In genomic region chr14:96803958-96804357, GRCh38 we compare ENCODE assay signal across 22 cellular contexts. TPM values are rescaled to one million over a fixed set of nuclear protein-coding genes. Genes with fewer than 3 reads are reported as not detected.
DNase-seq lines count a peak whose midpoint lies in the region; ATAC-seq and TF ChIP-seq lines count a peak whose summit lies in the region.
"Had no signal": no experiment of that assay in that cellular context is flagged by ENCODE, and none has a peak within 500 bp of the region (broad histone marks: within the 10 kb centered on the region; RNA-seq: fewer than 3 reads in every experiment).

No MANE protein-coding gene starts in this region.

- no peaks in the 10 kb centered on the region for H3K9me3 ChIP-seq in Karpas-422 (ENCODE audit: low read length)
- H3K9me3 ChIP-seq in mammary epithelial cell (replicated peaks; ENCODE audit: insufficient read depth, low read length) = no peaks in the 10 kb centered on the region
- H3K9me3 ChIP-seq: A549, body of pancreas, MG63, prostate gland had no signal

- H3K4me3 ChIP-seq in Karpas-422 (ENCODE audit: low read length) (no peak overlapping the region), mammary epithelial cell (replicated peaks in 1 of 3; ENCODE audit: insufficient read depth in 1 of 3, low read depth in 2 of 3, low read length in 3 of 3) (no peak overlapping the region)
- H3K4me3 ChIP-seq: A549, body of pancreas, MG63, prostate gland, skin epidermis had no signal

- H4K20me1 ChIP-seq in Karpas-422 (ENCODE audit: insufficient read depth, low read depth, low read length) (no peaks in the 10 kb centered on the region; the same call in 1 of the 2 replicates), mammary epithelial cell (ENCODE audit: insufficient read depth, low read length) (no peaks in the 10 kb centered on the region)

- H3K27ac ChIP-seq in Karpas-422 (ENCODE audit: low read length) = peak overlapping the region; percentile 4
- H3K27ac ChIP-seq in mammary epithelial cell (ENCODE audit: insufficient read depth, low read depth, low read length) = no peak overlapping the region
- H3K27ac ChIP-seq: A549, body of pancreas, C4-2B, prostate gland, skin epidermis had no signal

- dilution Hi-C loops in mammary epithelial cell (cut with HindIII; ENCODE audit: low sequenced_read_pairs) = no loop called here

- no peak for ATAC-seq in left cardiac atrium
- no peak for ATAC-seq in stimulated activated naive CD8-positive, alpha-beta T cell treated with anti-CD3 and anti-CD28 coated beads, Interleukin-15, amount 100 ng/mL, for 72 hours
- ATAC-seq: A549; body of pancreas; naive thymus-derived CD4-positive, alpha-beta T cell had no signal

- peaks cover 51% of the 10 kb centered on the region for H3K4me1 Mint-ChIP-seq in activated CD4-positive, alpha-beta memory T cell treated with anti-CD3 and anti-CD28 coated beads, Interleukin-2, amount 10 ng/mL, durations not matched to agents 7 days and 5 days
- H3K4me1 Mint-ChIP-seq in activated CD4-positive, alpha-beta memory T cell treated with anti-CD3 and anti-CD28 coated beads for 36 hours (ENCODE audit: low read depth) = peaks cover 46% of the 10 kb centered on the region
- H3K4me1 Mint-ChIP-seq in osteocyte (ENCODE audit: unreplicated experiment) = peaks cover 10% of the 10 kb centered on the region
- H3K4me1 Mint-ChIP-seq in stimulated activated naive CD8-positive, alpha-beta T cell treated with anti-CD3 and anti-CD28 coated beads, Interleukin-15, amount 100 ng/mL, for 72 hours = peaks cover 71% of the 10 kb centered on the region

- WGBS in mammary epithelial cell (ENCODE audit: low coverage, missing lambda C conversion rate) = 95% methylated on average over 2 of the region's 2 CpGs

- H3K27ac Mint-ChIP-seq in activated CD4-positive, alpha-beta memory T cell treated with anti-CD3 and anti-CD28 coated beads, Interleukin-2, amount 10 ng/mL, durations not matched to agents 7 days and 5 days = peak overlapping the region; percentile 33
- H3K27ac Mint-ChIP-seq in activated CD4-positive, alpha-beta memory T cell treated with anti-CD3 and anti-CD28 coated beads for 36 hours = no peak overlapping the region
- H3K27ac Mint-ChIP-seq in osteocyte (ENCODE audit: unreplicated experiment) = peak overlapping the region; percentile 12
- H3K27ac Mint-ChIP-seq in stimulated activated naive CD8-positive, alpha-beta T cell treated with anti-CD3 and anti-CD28 coated beads, Interleukin-15, amount 100 ng/mL, for 72 hours = no peak overlapping the region
- H3K27ac Mint-ChIP-seq: activated naive CD8-positive, alpha-beta T cell had no signal

- peaks cover 63% of the 10 kb centered on the region for H3K4me1 ChIP-seq in Karpas-422 (ENCODE audit: low read length)
- peaks cover 12% of the 10 kb centered on the region for H3K4me1 ChIP-seq in mammary epithelial cell (ENCODE audit: insufficient read depth, low read length)
- H3K4me1 ChIP-seq: body of pancreas, prostate gland had no signal

- H3K79me2 ChIP-seq in Karpas-422 (ENCODE audit: low read length) (peaks cover 100% of the 10 kb centered on the region), mammary epithelial cell (ENCODE audit: insufficient read depth, low read length) (peaks cover 99% of the 10 kb centered on the region)

- CTCF ChIA-PET in activated CD4-positive, alpha-beta memory T cell treated with anti-CD3 and anti-CD28 coated beads, Interleukin-2, amount 10 ng/mL, durations not matched to agents 7 days and 5 days (lab: Charles Lee) = no interaction called here
- CTCF ChIA-PET in activated CD4-positive, alpha-beta memory T cell treated with anti-CD3 and anti-CD28 coated beads for 36 hours (lab: Charles Lee) = no interaction called here
- CTCF ChIA-PET in mammary epithelial cell (lab: Charles Lee; ENCODE audit: low non-redundant PET) = no interaction called here

- POLR2A ChIA-PET in activated CD4-positive, alpha-beta memory T cell treated with anti-CD3 and anti-CD28 coated beads, Interleukin-2, amount 10 ng/mL, durations not matched to agents 7 days and 5 days (lab: Charles Lee) = no interaction called here
- POLR2A ChIA-PET in activated CD4-positive, alpha-beta memory T cell treated with anti-CD3 and anti-CD28 coated beads for 36 hours (lab: Charles Lee) = no interaction called here

- H3K9ac ChIP-seq in Karpas-422 (ENCODE audit: low read length) (no peak overlapping the region; the same call in 1 of the 2 replicates), mammary epithelial cell (ENCODE audit: insufficient read depth, low read length) (no peak overlapping the region)

- no TSS peak for BruUV-seq in mammary epithelial cell (replicated peaks; lab: Mats Ljungman, UMichigan)

- DNase-seq in activated CD4-positive, alpha-beta memory T cell treated with anti-CD3 and anti-CD28 coated beads, Interleukin-2, amount 10 ng/mL, durations not matched to agents 7 days and 5 days = no peak
- DNase-seq in activated CD4-positive, alpha-beta memory T cell treated with anti-CD3 and anti-CD28 coated beads for 36 hours = no peak
- DNase-seq in Karpas-422 (no peak), mammary epithelial cell (no peak), osteocyte (ENCODE audit: extremely low spot score, unreplicated experiment) (no peak), left cardiac atrium (no peak), globus pallidus (ENCODE audit: low spot score) (no peak)
- no peak for DNase-seq in stimulated activated naive CD8-positive, alpha-beta T cell treated with anti-CD3 and anti-CD28 coated beads, Interleukin-15, amount 100 ng/mL, for 72 hours
- DNase-seq: activated CD4-positive, alpha-beta T cell treated with anti-CD3 and anti-CD28 coated beads for 48 hours; body of pancreas; cortex of kidney; DMS53; foreskin melanocyte; kidney; MG63; naive thymus-derived CD4-positive, alpha-beta T cell; NCI-H2227 treated with DMSO at 0.1 percent for 48 hours had no signal

- H3K27me3 ChIP-seq in Karpas-422 (ENCODE audit: low read length) (no peaks in the 10 kb centered on the region), mammary epithelial cell (ENCODE audit: insufficient read depth, low read length) (no peaks in the 10 kb centered on the region)
- H3K27me3 ChIP-seq: body of pancreas, MG63 had no signal

- no peaks in the 10 kb centered on the region for H3K27me3 Mint-ChIP-seq in activated CD4-positive, alpha-beta memory T cell treated with anti-CD3 and anti-CD28 coated beads, Interleukin-2, amount 10 ng/mL, durations not matched to agents 7 days and 5 days
- no peaks in the 10 kb centered on the region for H3K27me3 Mint-ChIP-seq in activated CD4-positive, alpha-beta memory T cell treated with anti-CD3 and anti-CD28 coated beads for 36 hours
- H3K27me3 Mint-ChIP-seq in osteocyte (ENCODE audit: unreplicated experiment) = no peaks in the 10 kb centered on the region
- no peaks in the 10 kb centered on the region for H3K27me3 Mint-ChIP-seq in stimulated activated naive CD8-positive, alpha-beta T cell treated with anti-CD3 and anti-CD28 coated beads, Interleukin-15, amount 100 ng/mL, for 72 hours
- H3K27me3 Mint-ChIP-seq: activated naive CD8-positive, alpha-beta T cell; naive thymus-derived CD4-positive, alpha-beta T cell had no signal

- H3K4me3 Mint-ChIP-seq in activated CD4-positive, alpha-beta memory T cell treated with anti-CD3 and anti-CD28 coated beads, Interleukin-2, amount 10 ng/mL, durations not matched to agents 7 days and 5 days = peak overlapping the region; percentile 48
- no peak overlapping the region for H3K4me3 Mint-ChIP-seq in activated CD4-positive, alpha-beta memory T cell treated with anti-CD3 and anti-CD28 coated beads for 36 hours
- peak overlapping the region; percentile 20 for H3K4me3 Mint-ChIP-seq in osteocyte (ENCODE audit: unreplicated experiment)
- H3K4me3 Mint-ChIP-seq in stimulated activated naive CD8-positive, alpha-beta T cell treated with anti-CD3 and anti-CD28 coated beads, Interleukin-15, amount 100 ng/mL, for 72 hours = no peak overlapping the region
- H3K4me3 Mint-ChIP-seq: activated naive CD8-positive, alpha-beta T cell had no signal

- TF ChIP-seq CTCF in mammary epithelial cell (conservative IDR thresholded peaks at IDR 0.05 in 1 of 2, IDR thresholded peaks at IDR 0.05 in 1 of 2; ENCODE audit: extremely low read depth in 1 of 2, insufficient read depth in 1 of 2, low read depth in 1 of 2, low read length in 2 of 2) (no peak), osteocyte (IDR thresholded peaks at IDR 0.05) (no peak)

- no peaks in the 10 kb centered on the region for H3K9me3 Mint-ChIP-seq in activated CD4-positive, alpha-beta memory T cell treated with anti-CD3 and anti-CD28 coated beads, Interleukin-2, amount 10 ng/mL, durations not matched to agents 7 days and 5 days
- no peaks in the 10 kb centered on the region for H3K9me3 Mint-ChIP-seq in activated CD4-positive, alpha-beta memory T cell treated with anti-CD3 and anti-CD28 coated beads for 36 hours
- H3K9me3 Mint-ChIP-seq in osteocyte (ENCODE audit: unreplicated experiment) = no peaks in the 10 kb centered on the region
- H3K9me3 Mint-ChIP-seq in stimulated activated naive CD8-positive, alpha-beta T cell treated with anti-CD3 and anti-CD28 coated beads, Interleukin-15, amount 100 ng/mL, for 72 hours = no peaks in the 10 kb centered on the region
- H3K9me3 Mint-ChIP-seq: naive thymus-derived CD4-positive, alpha-beta T cell had no signal

- no peaks in the 10 kb centered on the region for H3K9me2 ChIP-seq in Karpas-422 (replicated peaks; ENCODE audit: insufficient read depth, low read length)

- peak overlapping the region; percentile 9 for H3K4me2 ChIP-seq in Karpas-422 (ENCODE audit: low read depth, low read length, poor library complexity, severe bottlenecking)
- peak overlapping the region; percentile 24 for H3K4me2 ChIP-seq in mammary epithelial cell (ENCODE audit: insufficient read depth, low read depth, low read length)
- H3K4me2 ChIP-seq: A549 had no signal

- intact Hi-C loops in activated CD4-positive, alpha-beta memory T cell treated with anti-CD3 and anti-CD28 coated beads for 36 hours (cut with micrococcal nuclease) = no loop called here
- intact Hi-C loops in mammary epithelial cell (cut with micrococcal nuclease) (no loop called here), left cardiac atrium (cut with DNase I) (no loop called here)

- H3K36me3 Mint-ChIP-seq in activated CD4-positive, alpha-beta memory T cell treated with anti-CD3 and anti-CD28 coated beads, Interleukin-2, amount 10 ng/mL, durations not matched to agents 7 days and 5 days (ENCODE audit: low read depth) = peaks cover 22% of the 10 kb centered on the region
- peaks cover 7% of the 10 kb centered on the region for H3K36me3 Mint-ChIP-seq in activated CD4-positive, alpha-beta memory T cell treated with anti-CD3 and anti-CD28 coated beads for 36 hours
- no peaks in the 10 kb centered on the region for H3K36me3 Mint-ChIP-seq in osteocyte (ENCODE audit: unreplicated experiment)

- H2AFZ ChIP-seq in Karpas-422 (ENCODE audit: low read length) = no peak overlapping the region
- H2AFZ ChIP-seq in mammary epithelial cell (ENCODE audit: low read depth, low read length) = no peak overlapping the region

- H3K36me3 ChIP-seq in Karpas-422 (ENCODE audit: insufficient read depth, low read length) = peaks cover 23% of the 10 kb centered on the region
- no peaks in the 10 kb centered on the region for H3K36me3 ChIP-seq in mammary epithelial cell (ENCODE audit: insufficient read depth, low read length)
- H3K36me3 ChIP-seq: prostate gland had no signal

- in situ Hi-C loops in mammary epithelial cell (cut with MboI; ENCODE audit: low sequenced_read_pairs in 2 of 2) = no loop called here

RNA-seq across cellular contexts. Expression of gene VRK1, which starts 6.8 kb away (rescaled TPM):
- total RNA-seq in activated CD4-positive, alpha-beta memory T cell treated with anti-CD3 and anti-CD28 coated beads, Interleukin-2, amount 10 ng/mL, durations not matched to agents 7 days and 5 days = 10 to 100 TPM; 62.0 to 64.1 TPM
- total RNA-seq in activated CD4-positive, alpha-beta memory T cell treated with anti-CD3 and anti-CD28 coated beads for 36 hours = 10 to 100 TPM; 76.9 to 77.4 TPM
- 110 and 166 TPM in 2 replicates for total RNA-seq in Karpas-422 (2014; rRNA removed; shearing (Covaris generic); ENCODE audit: low replicate concordance)
- total RNA-seq in mammary epithelial cell = 10 to 100 TPM; 15.5 to 27.9 TPM
- polyA plus RNA-seq in mammary epithelial cell = 25.2 TPM
- polyA minus RNA-seq in mammary epithelial cell = 34.7 TPM
- 10.6 and 12.8 TPM in 2 replicates for total RNA-seq in osteocyte
- total RNA-seq in left cardiac atrium = 1 to 10 TPM; 6.5 to 7.5 TPM

Comparison
In these comparisons a context has a peak if more than half of its experiments do, and no peak if none do; other contexts are left out.
1. H3K27ac Mint-ChIP-seq: peak in activated CD4-positive, alpha-beta memory T cell treated with anti-CD3 and anti-CD28 coated beads, Interleukin-2, amount 10 ng/mL, durations not matched to agents 7 days and 5 days (single experiment) and osteocyte (single experiment); none in activated CD4-positive, alpha-beta memory T cell treated with anti-CD3 and anti-CD28 coated beads for 36 hours (single experiment) and stimulated activated naive CD8-positive, alpha-beta T cell treated with anti-CD3 and anti-CD28 coated beads, Interleukin-15, amount 100 ng/mL, for 72 hours (0 of 2).
2. H3K4me3 Mint-ChIP-seq: peak in activated CD4-positive, alpha-beta memory T cell treated with anti-CD3 and anti-CD28 coated beads, Interleukin-2, amount 10 ng/mL, durations not matched to agents 7 days and 5 days (single experiment) and osteocyte (single experiment); none in activated CD4-positive, alpha-beta memory T cell treated with anti-CD3 and anti-CD28 coated beads for 36 hours (single experiment) and stimulated activated naive CD8-positive, alpha-beta T cell treated with anti-CD3 and anti-CD28 coated beads, Interleukin-15, amount 100 ng/mL, for 72 hours (0 of 2).